6 cellular contexts compared by ENCODE assay signal in the genomic region with DNA sequence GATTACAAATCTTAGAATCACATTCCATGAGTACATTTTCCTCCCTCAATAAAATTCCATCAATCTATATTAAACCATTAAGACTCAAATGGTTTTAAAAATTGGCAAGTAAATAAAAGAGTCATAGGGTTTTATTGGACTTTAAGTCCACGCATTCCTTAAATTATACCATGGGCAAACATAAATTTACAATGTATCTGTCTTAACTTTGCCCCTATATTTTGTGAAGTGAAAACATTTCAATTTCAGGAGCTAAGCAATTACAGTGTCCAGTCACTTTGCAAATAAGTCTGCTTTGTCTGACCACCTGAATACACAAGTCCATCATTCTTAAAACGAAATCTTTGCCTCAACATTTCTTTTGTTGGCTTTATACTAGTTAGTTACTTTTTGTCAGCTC.
"Had no signal": no experiment of that assay in that cellular context is flagged by ENCODE, and none has a peak within 500 bp of the region (broad histone marks: within the 10 kb centered on the region; RNA-seq: fewer than 3 reads in every experiment).

No MANE protein-coding gene starts in this region.

- H3K27ac ChIP-seq: HL-60 had no signal

- DNase-seq: IMR-90, KBM-7, KG1 had no signal

- ATAC-seq: HepG2, K562 had no signal

- H3K4me3 ChIP-seq: K562 had no signal
